ENCODE assay signal across 12 cellular contexts in genomic region chr2:106575955-106576354, GRCh38.
DNase-seq lines count a peak whose midpoint lies in the region; ATAC-seq and TF ChIP-seq lines count a peak whose summit lies in the region.
"Had no signal": no experiment of that assay in that cellular context is flagged by ENCODE, and none has a peak within 500 bp of the region (broad histone marks: within the 10 kb centered on the region; RNA-seq: fewer than 3 reads in every experiment).

No MANE protein-coding gene starts in this region.

- no peaks in the 10 kb centered on the region for H3K36me3 ChIP-seq in gastrocnemius medialis
- H3K36me3 ChIP-seq in PC-3 (ENCODE audit: low read depth, low read length) = no peaks in the 10 kb centered on the region
- no peaks in the 10 kb centered on the region for H3K36me3 ChIP-seq in MM.1S (replicated peaks; ENCODE audit: insufficient read depth, low read length)
- H3K36me3 ChIP-seq: upper lobe of left lung had no signal

- TF ChIP-seq POLR2A in gastrocnemius medialis (IDR thresholded peaks at IDR 0.05) = no peak

- H3K4me3 ChIP-seq in HFF-Myc (replicated peaks; ENCODE audit: low read depth, low read length) (no peak overlapping the region), right cardiac atrium (ENCODE audit: low read length) (no peak overlapping the region), gastrocnemius medialis (no peak overlapping the region), PC-3 (ENCODE audit: low read length) (no peak overlapping the region), MM.1S (ENCODE audit: low read length) (no peak overlapping the region)
- H3K4me3 ChIP-seq: upper lobe of left lung had no signal

- H3K79me2 ChIP-seq in PC-3 (ENCODE audit: low read length) (no peaks in the 10 kb centered on the region), MM.1S (ENCODE audit: low read length) (no peaks in the 10 kb centered on the region)

- TF ChIP-seq CTCF in HFF-Myc (IDR thresholded peaks at IDR 0.05; ENCODE audit: low read depth, low read length, missing control alignments) (no peak), gastrocnemius medialis (IDR thresholded peaks at IDR 0.05 in 4 of 5, conservative IDR thresholded peaks at IDR 0.05 in 1 of 5) (no peak), PC-3 (conservative IDR thresholded peaks at IDR 0.05; ENCODE audit: low read depth, low read length) (no peak), MM.1S (IDR thresholded peaks at IDR 0.05; ENCODE audit: low read length) (no peak)

- intact Hi-C loops in right cardiac atrium (cut with DNase I) = no loop called here
- intact Hi-C loops in gastrocnemius medialis (cut with DNase I; ENCODE audit: low total_unique reads) = no loop called here
- intact Hi-C loops in PC-3 (cut with micrococcal nuclease) = no loop called here

- H3K4me2 ChIP-seq in PC-3 (ENCODE audit: low read length) (no peak overlapping the region), MM.1S (ENCODE audit: low read depth, low read length) (no peak overlapping the region)

- in situ Hi-C loops in gastrocnemius medialis (cut with MboI; ENCODE audit: low sequenced_read_pairs in 4 of 4) = no loop called here

- H3K9me3 ChIP-seq in right cardiac atrium (ENCODE audit: control insufficient read depth, low read length) (no peaks in the 10 kb centered on the region), gastrocnemius medialis (no peaks in the 10 kb centered on the region), PC-3 (ENCODE audit: low read length) (no peaks in the 10 kb centered on the region), MM.1S (replicated peaks; ENCODE audit: insufficient read depth, low read length) (no peaks in the 10 kb centered on the region)
- H3K9me3 ChIP-seq: upper lobe of left lung had no signal

- ATAC-seq in right cardiac atrium (peak; percentile 85 to 88), gastrocnemius medialis (peak; percentile 89 to 92), PC-3 (no peak), GM21381 (IDR thresholded peaks at IDR 0.05; ENCODE audit: unreplicated experiment) (no peak)
- ATAC-seq: activated T-cell treated with anti-CD3 and anti-CD28 coated beads, Interleukin-2, amount 50 U/mL, for 72 hours had no signal

- BruUV-seq in PC-3 (replicated peaks; lab: Mats Ljungman, UMichigan) = no TSS peak

- no peaks in the 10 kb centered on the region for H3F3A ChIP-seq in PC-3 (ENCODE audit: low read length, unreplicated experiment)
- no peaks in the 10 kb centered on the region for H3F3A ChIP-seq in MM.1S (ENCODE audit: insufficient read depth, low read length)

- H3K9me2 ChIP-seq in PC-3 (replicated peaks; ENCODE audit: low read length) (no peaks in the 10 kb centered on the region), MM.1S (replicated peaks; ENCODE audit: insufficient read depth, low read length) (no peaks in the 10 kb centered on the region)

- H3K4me1 ChIP-seq in right cardiac atrium (ENCODE audit: control insufficient read depth, insufficient read depth, low read length) (no peaks in the 10 kb centered on the region), gastrocnemius medialis (peaks cover 0 to 11% of the 10 kb centered on the region in 2 donors), PC-3 (ENCODE audit: insufficient read depth, low read length) (no peaks in the 10 kb centered on the region), MM.1S (ENCODE audit: low read length) (no peaks in the 10 kb centered on the region)
- H3K4me1 ChIP-seq: upper lobe of left lung had no signal

- H4K20me1 ChIP-seq in PC-3 (ENCODE audit: low read length) (no peaks in the 10 kb centered on the region), MM.1S (ENCODE audit: insufficient read depth, low read length) (no peaks in the 10 kb centered on the region)

- H3K9ac ChIP-seq in PC-3 (ENCODE audit: low read length) (no peak overlapping the region), MM.1S (ENCODE audit: low read length) (no peak overlapping the region)

- WGBS in right cardiac atrium = 20% methylated on average over 6 of the region's 6 CpGs

- DNase-seq in HFF-Myc (ENCODE audit: extremely low read depth, low read depth) (peak; percentile 65), astrocyte of the hippocampus (ENCODE audit: low read depth, low spot score) (peak; percentile 42), right cardiac atrium (peak; percentile 67 to 83 (median 73)), gastrocnemius medialis (no peak), PC-3 (no peak), MM.1S (no peak)
- no peak for DNase-seq in activated naive CD4-positive, alpha-beta T cell treated with anti-CD3 and anti-CD28 coated beads, Interleukin-2, amount 50 U/mL, for 16 hours
- DNase-seq: activated T-cell treated with anti-CD3 and anti-CD28 coated beads, Interleukin-2, amount 50 U/mL, for 72 hours; GOT3; KG1 had no signal

- H3K27ac ChIP-seq in right cardiac atrium (ENCODE audit: low read length) = no peak overlapping the region
- H3K27ac ChIP-seq in gastrocnemius medialis = peak overlapping the region in 3 of 4 donors; percentile 13 to 66 (median 59)
- no peak overlapping the region for H3K27ac ChIP-seq in PC-3 (ENCODE audit: low read length)
- H3K27ac ChIP-seq in MM.1S (ENCODE audit: low read length) = no peak overlapping the region
- H3K27ac ChIP-seq: upper lobe of left lung had no signal

- CTCF ChIA-PET in PC-3 (lab: Charles Lee) = no interaction called here

- POLR2A ChIA-PET in PC-3 (lab: Charles Lee; ENCODE audit: unreplicated experiment) = no interaction called here

- H2AFZ ChIP-seq in PC-3 (ENCODE audit: low read length) (no peak overlapping the region), MM.1S (ENCODE audit: low read length) (no peak overlapping the region)

- H3K27me3 ChIP-seq in right cardiac atrium (ENCODE audit: control insufficient read depth, insufficient read depth) = no peaks in the 10 kb centered on the region
- H3K27me3 ChIP-seq in gastrocnemius medialis = peaks cover 0 to 2% (median 0%) of the 10 kb centered on the region in 3 donors
- H3K27me3 ChIP-seq in PC-3 (ENCODE audit: low read length) = peaks cover 78% of the 10 kb centered on the region
- no peaks in the 10 kb centered on the region; the same call in 1 of the 2 replicates for H3K27me3 ChIP-seq in MM.1S (replicated peaks; ENCODE audit: insufficient read depth, low read length)
- H3K27me3 ChIP-seq: upper lobe of left lung had no signal

Comparison
In these comparisons a context has a peak if more than half of its experiments do, and no peak if none do; other contexts are left out.
1. DNase-seq: peak in HFF-Myc (single experiment), astrocyte of the hippocampus (single experiment) and right cardiac atrium (3 of 3); none in gastrocnemius medialis (0 of 2), activated naive CD4-positive, alpha-beta T cell treated with anti-CD3 and anti-CD28 coated beads, Interleukin-2, amount 50 U/mL, for 16 hours (single experiment), PC-3 (single experiment) and MM.1S (single experiment).
2. ATAC-seq: peak in right cardiac atrium (2 of 2) and gastrocnemius medialis (2 of 2); none in PC-3 (single experiment) and GM21381 (single experiment).
3. H3K27ac ChIP-seq: peak in gastrocnemius medialis (3 of 4); none in right cardiac atrium (single experiment), PC-3 (single experiment) and MM.1S (single experiment).